In the genomic region with DNA sequence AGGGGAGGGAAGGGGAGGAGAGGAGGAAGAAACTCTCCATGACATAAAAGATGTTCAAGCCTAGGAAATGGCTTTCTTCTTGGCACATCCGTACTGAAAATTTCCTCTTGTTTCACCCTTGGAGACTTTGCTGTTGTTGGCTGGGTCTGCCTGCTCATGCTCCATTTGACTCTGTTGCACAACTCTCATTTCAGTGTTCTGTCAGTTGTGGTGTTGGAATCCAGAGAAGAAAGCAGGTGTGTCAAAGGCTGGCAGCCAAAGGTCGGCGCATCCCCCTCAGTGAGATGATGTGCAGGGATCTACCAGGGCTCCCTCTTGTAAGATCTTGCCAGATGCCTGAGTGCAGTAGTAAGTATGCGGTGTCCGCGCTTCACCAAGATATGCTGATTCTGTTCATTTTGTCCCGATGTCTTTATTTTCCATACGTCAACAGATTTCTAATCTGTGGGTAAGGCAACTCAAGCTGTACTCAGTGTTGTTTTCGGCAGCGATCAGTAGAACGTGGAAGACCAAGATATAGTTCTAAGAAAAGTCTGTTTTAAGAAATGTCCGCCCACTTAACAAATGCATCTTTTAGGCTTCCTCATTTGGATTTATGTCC, we compare ENCODE assay signal across 22 cellular contexts.
DNase-seq lines count a peak whose midpoint lies in the region; ATAC-seq, FAIRE-seq and TF ChIP-seq lines count a peak whose summit lies in the region.
"Had no signal": no experiment of that assay in that cellular context is flagged by ENCODE, and none has a peak within 500 bp of the region (broad histone marks: within the 10 kb centered on the region; RNA-seq: fewer than 3 reads in every experiment).

No MANE protein-coding gene starts in this region.

- no peak overlapping the region for H3K4me3 ChIP-seq in fibroblast of mammary gland (ENCODE audit: control insufficient read depth, low read depth, low read length)
- H3K4me3 ChIP-seq: BLaER1 treated with 17β-estradiol and CSF1 and Interleukin-3, amounts not matched to agents 10 nM and 100 nM; SJCRH30 had no signal

- FAIRE-seq in HTR-8/SVneo (lab: Jason Lieb, UNC): no peak
- FAIRE-seq: GM12891, H1 had no signal

- intact Hi-C loops in left ventricle myocardium superior (cut with micrococcal nuclease) (no loop called here), sciatic nerve (cut with DNase I) (no loop called here)

- no peak for TF ChIP-seq CTCF in fibroblast of mammary gland (conservative IDR thresholded peaks at IDR 0.05; ENCODE audit: control insufficient read depth, insufficient read depth, low read depth, low read length)

- DNase-seq in amniotic epithelial cell (ENCODE audit: low read depth) (peak; percentile 71), fibroblast of mammary gland (ENCODE audit: low read depth) (peak; percentile 25), left ventricle myocardium superior (peak; percentile 63), sciatic nerve (ENCODE audit: low spot score) (no peak), HTR-8/SVneo (ENCODE audit: insufficient read length, low spot score) (no peak), NCI-H82 treated with DMSO at 0.1 percent for 48 hours (lab: John Stamatoyannopoulos, UW; ENCODE audit: unreplicated experiment) (no peak)
- DNase-seq in stimulated activated CD4-positive, alpha-beta T cell treated with anti-CD3 and anti-CD28 coated beads, Interleukin-4, amount 100 ng/mL, for 4 hours: no peak
- DNase-seq: CD8-positive, alpha-beta memory T cell; DMS53; EL; KG1; MV-4-11; NCI-H1417; NCI-H187; NCI-H2107; NCI-H2227 treated with DMSO at 0.1 percent for 48 hours; NCI-H524; PC-3; SJCRH30 had no signal

- ATAC-seq in left ventricle myocardium superior (peak; percentile 94), sciatic nerve (peak; percentile 96)
- ATAC-seq: PC-3 had no signal

Comparison
In these comparisons a context has a peak if more than half of its experiments do, and no peak if none do; other contexts are left out.
1. DNase-seq: peak in amniotic epithelial cell (single experiment), fibroblast of mammary gland (single experiment) and left ventricle myocardium superior (single experiment); none in sciatic nerve (single experiment), stimulated activated CD4-positive, alpha-beta T cell treated with anti-CD3 and anti-CD28 coated beads, Interleukin-4, amount 100 ng/mL, for 4 hours (0 of 2), HTR-8/SVneo (single experiment) and NCI-H82 treated with DMSO at 0.1 percent for 48 hours (single experiment).